8 cellular contexts compared by ENCODE assay signal in genomic region chr19:11482384-11483050, GRCh38. TPM values are rescaled to one million over a fixed set of nuclear protein-coding genes. Genes with fewer than 3 reads are reported as not detected.
DNase-seq lines count a peak whose midpoint lies in the region; TF ChIP-seq lines count a peak whose summit lies in the region.

No MANE protein-coding gene starts in this region.

- no peaks in the 10 kb centered on the region for H3K9me3 Mint-ChIP-seq in activated naive CD4-positive, alpha-beta T cell treated with anti-CD3 and anti-CD28 coated beads, Interleukin-2, amount 50 U/mL, for 24 hours
- peaks cover 19% of the 10 kb centered on the region for H3K9me3 Mint-ChIP-seq in glutamatergic neuron (ENCODE audit: unreplicated experiment)

- peak overlapping the region; percentile 76 for H3K4me3 Mint-ChIP-seq in activated naive CD4-positive, alpha-beta T cell treated with anti-CD3 and anti-CD28 coated beads, Interleukin-2, amount 50 U/mL, for 24 hours
- peak overlapping the region; percentile 82 for H3K4me3 Mint-ChIP-seq in glutamatergic neuron (ENCODE audit: unreplicated experiment)

- H2BK5ac ChIP-seq in trophoblast cell (ENCODE audit: low read depth, low read length, poor library complexity), result no peak overlapping the region

- H3K79me2 ChIP-seq in trophoblast cell (ENCODE audit: control insufficient read depth, insufficient read depth, low read length, poor library complexity), result no peaks in the 10 kb centered on the region

- H3K9ac ChIP-seq in trophoblast cell (ENCODE audit: low read length), result no peak overlapping the region

- H3K18ac ChIP-seq in trophoblast cell (ENCODE audit: low read length), result no peak overlapping the region

- peak in 1 of 2 donors; percentile 51 for TF ChIP-seq EP300 in tibial nerve (IDR thresholded peaks at IDR 0.05)

- H3K9me3 ChIP-seq in trophoblast cell (ENCODE audit: insufficient read depth, low read depth, low read length), result peaks cover 13% of the 10 kb centered on the region
- peaks cover 0 to 5% (median 0%) of the 10 kb centered on the region in 4 donors for H3K9me3 ChIP-seq in tibial nerve

- no peak overlapping the region for H3K14ac ChIP-seq in trophoblast cell (ENCODE audit: low read length)

- H3K27me3 Mint-ChIP-seq in activated naive CD4-positive, alpha-beta T cell treated with anti-CD3 and anti-CD28 coated beads, Interleukin-2, amount 50 U/mL, for 24 hours, result peaks cover 20% of the 10 kb centered on the region
- peaks cover 25% of the 10 kb centered on the region for H3K27me3 Mint-ChIP-seq in glutamatergic neuron (ENCODE audit: unreplicated experiment)

- H3K27me3 ChIP-seq in trophoblast cell (ENCODE audit: insufficient read depth, low read length), result peaks cover 42% of the 10 kb centered on the region
- H3K27me3 ChIP-seq in tibial nerve, result peaks cover 0 to 65% of the 10 kb centered on the region in 2 donors

- H4K91ac ChIP-seq in trophoblast cell (ENCODE audit: low read depth, low read length), result no peak overlapping the region

- WGBS in trophoblast cell (ENCODE audit: extremely low coverage, insufficient coverage, insufficient read length), result no CpG with 5 or more reads among the region's 58 CpGs
- 5 to 6% methylated on average over 17 to 32 of the region's 58 CpGs for WGBS in tibial nerve, 2 donors

- H3K4me1 ChIP-seq in trophoblast cell (ENCODE audit: control insufficient read depth in 1 of 2, insufficient read depth in 2 of 2, low read length in 2 of 2) (peaks cover 8 to 10% of the 10 kb centered on the region in 2 experiments), tibial nerve (peaks cover 0 to 47% (median 22%) of the 10 kb centered on the region in 4 donors)

- no peak overlapping the region for H4K8ac ChIP-seq in trophoblast cell (ENCODE audit: low read depth, low read length)

- H3K79me1 ChIP-seq in trophoblast cell (ENCODE audit: low read length), result no peaks in the 10 kb centered on the region

- no peak overlapping the region for H3K27ac ChIP-seq in trophoblast cell (ENCODE audit: low read depth, low read length)
- H3K27ac ChIP-seq in tibial nerve, result no peak overlapping the region

- peaks cover 18% of the 10 kb centered on the region for H3K4me1 Mint-ChIP-seq in activated naive CD4-positive, alpha-beta T cell treated with anti-CD3 and anti-CD28 coated beads, Interleukin-2, amount 50 U/mL, for 24 hours
- H3K4me1 Mint-ChIP-seq in glutamatergic neuron (ENCODE audit: low read depth, unreplicated experiment), result peaks cover 9% of the 10 kb centered on the region

- peak overlapping the region; percentile 42 for H3K4me2 ChIP-seq in trophoblast cell (ENCODE audit: low read length)

- H2AFZ ChIP-seq in trophoblast cell (ENCODE audit: insufficient read depth, low read length, poor library complexity), result no peak overlapping the region

- TF ChIP-seq POLR2A in tibial nerve (IDR thresholded peaks at IDR 0.05), result no peak

- H3K27ac Mint-ChIP-seq in activated naive CD4-positive, alpha-beta T cell treated with anti-CD3 and anti-CD28 coated beads, Interleukin-2, amount 50 U/mL, for 24 hours, result peak overlapping the region; percentile 70
- no peak overlapping the region for H3K27ac Mint-ChIP-seq in glutamatergic neuron (ENCODE audit: unreplicated experiment)

- H2BK12ac ChIP-seq in trophoblast cell (ENCODE audit: low read length), result no peak overlapping the region

- no peak overlapping the region for H3K4ac ChIP-seq in trophoblast cell (ENCODE audit: low read depth, low read length)

- no peak overlapping the region for H3K23ac ChIP-seq in trophoblast cell (ENCODE audit: low read length)

- peak; percentile 95 for DNase-seq in GM03348 (ENCODE audit: low spot score)
- no peak for DNase-seq in HFF-Myc (ENCODE audit: extremely low read depth, low read depth)
- peak; percentile 69 for DNase-seq in NCI-H1092 (lab: John Stamatoyannopoulos, UW)
- DNase-seq in SKM-1 (lab: John Stamatoyannopoulos, UW; ENCODE audit: unreplicated experiment), result peak; percentile 79
- DNase-seq in glutamatergic neuron, result peak; percentile 94
- DNase-seq in trophoblast cell, result peak; percentile 83 to 87
- DNase-seq in tibial nerve (ENCODE audit: low spot score in 2 of 2), result peak; percentile 55 to 71

- TF ChIP-seq CTCF in HFF-Myc (IDR thresholded peaks at IDR 0.05; ENCODE audit: low read depth, low read length, missing control alignments) (peak; percentile 91), glutamatergic neuron (IDR thresholded peaks at IDR 0.05; ENCODE audit: partially characterized antibody, unreplicated experiment) (peak; percentile 99), tibial nerve (IDR thresholded peaks at IDR 0.05) (peak; percentile 88 to 98 (median 90))

- peaks cover 7% of the 10 kb centered on the region for H3K36me3 Mint-ChIP-seq in activated naive CD4-positive, alpha-beta T cell treated with anti-CD3 and anti-CD28 coated beads, Interleukin-2, amount 50 U/mL, for 24 hours
- H3K36me3 Mint-ChIP-seq in glutamatergic neuron (ENCODE audit: unreplicated experiment), result peaks cover 10% of the 10 kb centered on the region

- H2AK5ac ChIP-seq in trophoblast cell (ENCODE audit: low read length), result no peak overlapping the region

- H4K12ac ChIP-seq in trophoblast cell (ENCODE audit: low read depth, low read length), result no peak overlapping the region

- H3K36me3 ChIP-seq in trophoblast cell (ENCODE audit: control insufficient read depth in 1 of 2, insufficient read depth in 2 of 2, low read length in 2 of 2) (peaks cover 5 to 9% of the 10 kb centered on the region in 2 experiments), tibial nerve (peaks cover 0 to 45% (median 6%) of the 10 kb centered on the region in 3 donors)

- H2BK120ac ChIP-seq in trophoblast cell (ENCODE audit: insufficient read depth, low read length, poor library complexity), result no peak overlapping the region

- peak overlapping the region; percentile 35 for H3K4me3 ChIP-seq in HFF-Myc (replicated peaks; ENCODE audit: low read depth, low read length)
- H3K4me3 ChIP-seq in trophoblast cell (ENCODE audit: low read depth, low read length), result no peak overlapping the region
- peak overlapping the region; percentile 15 to 46 (median 29) for H3K4me3 ChIP-seq in tibial nerve

RNA-seq across cellular contexts. Expression of gene ELAVL3, which starts 1.7 kb away (rescaled TPM):
- total RNA-seq in glutamatergic neuron (ENCODE audit: unreplicated experiment) (633 TPM), tibial nerve (not detected)
- 0.07 and 0.10 TPM in 2 replicates for polyA plus RNA-seq in trophoblast cell (2013)

RNA-seq across cellular contexts. Expression of gene ZNF653, which starts 23.1 kb away (rescaled TPM):
- total RNA-seq in glutamatergic neuron (ENCODE audit: unreplicated experiment) (19.2 TPM), tibial nerve (10 to 100 TPM in 2 of 4 donors, 1 to 10 TPM in 2; 7.2 to 22.9 (median 11.7) TPM)
- polyA plus RNA-seq in trophoblast cell (2013), result 5.9 and 6.1 TPM in 2 replicates

RNA-seq across cellular contexts. Expression of gene ECSIT, which starts 46.4 kb away (rescaled TPM):
- total RNA-seq in glutamatergic neuron (ENCODE audit: unreplicated experiment), result 43.2 TPM
- 20.3 and 22.0 TPM in 2 replicates for polyA plus RNA-seq in trophoblast cell (2013)
- 10 to 100 TPM; 45.2 to 81.6 (median 58.4) TPM for total RNA-seq in tibial nerve

RNA-seq across cellular contexts. Expression of gene PRKCSH, which starts 47.1 kb away (rescaled TPM):
- total RNA-seq in glutamatergic neuron (ENCODE audit: unreplicated experiment) (276 TPM), tibial nerve (100 to 1,000 TPM in 1 of 4 donors, 10 to 100 TPM in 3; 94.0 to 101 (median 97.4) TPM)
- polyA plus RNA-seq in trophoblast cell (2013), result 250 TPM in 2 replicates

RNA-seq across cellular contexts. Expression of gene ODAD3, which starts 47.6 kb away (rescaled TPM):
- total RNA-seq in glutamatergic neuron (ENCODE audit: unreplicated experiment) (2.6 TPM), tibial nerve (1 to 10 TPM in 1 of 4 donors, under 1 TPM in 1, not detected in 2; 0.42 to 1.3 TPM)
- 0.18 and 0.42 TPM in 2 replicates for polyA plus RNA-seq in trophoblast cell (2013)

Comparison
In these comparisons a context has a peak if more than half of its experiments do, and no peak if none do; other contexts are left out.
1. RNA of gene ELAVL3, which starts 1.7 kb away (total RNA-seq): 633 TPM in glutamatergic neuron (single experiment); not detected in tibial nerve; every median in the first group is over 100 times any median in the second.
2. Peak in every context shown above with its lines, with median percentiles within 50 percentile points of each other: CTCF ChIP-seq.